In the genomic region with DNA sequence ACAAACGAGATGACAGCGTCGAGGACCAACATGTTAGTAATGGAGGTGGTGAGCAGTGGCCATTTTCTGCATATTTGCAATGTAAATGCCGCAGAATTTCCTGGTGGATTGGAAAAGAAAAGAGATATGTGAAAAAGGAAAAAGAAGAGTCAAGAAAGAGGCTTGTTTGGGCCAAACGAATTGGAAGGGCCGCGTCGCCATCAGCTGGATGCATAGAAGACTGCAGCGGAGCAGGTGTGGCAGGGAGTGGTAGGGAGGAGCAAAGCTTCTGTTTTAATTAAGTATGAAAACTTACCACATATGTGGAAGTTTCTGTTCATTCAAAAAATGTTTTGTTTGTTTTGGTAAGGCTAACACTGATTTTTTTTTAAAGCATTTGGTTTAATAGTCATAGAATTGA, we compare ENCODE assay signal across 11 cellular contexts.
A peak's percentile ranks its signal among the peaks of the same experiment; 100 is the strongest.
DNase-seq lines count a peak whose midpoint lies in the region; ATAC-seq lines count a peak whose summit lies in the region.
"Had no signal": no experiment of that assay in that cellular context is flagged by ENCODE, and none has a peak within 500 bp of the region (broad histone marks: within the 10 kb centered on the region; RNA-seq: fewer than 3 reads in every experiment).

No MANE protein-coding gene starts in this region.

- H3K36me3 ChIP-seq in NT2/D1 (ENCODE audit: insufficient read depth, insufficient read length, low read length) = no peaks in the 10 kb centered on the region

- ATAC-seq in left ventricle myocardium superior = no peak
- ATAC-seq in left cardiac atrium = no peak
- no peak for ATAC-seq in HG03280 (IDR thresholded peaks at IDR 0.05; ENCODE audit: unreplicated experiment)
- no peak for ATAC-seq in GM18867 (IDR thresholded peaks at IDR 0.05; ENCODE audit: unreplicated experiment)
- no peak for ATAC-seq in HG03039 (IDR thresholded peaks at IDR 0.05; ENCODE audit: unreplicated experiment)

- H3K9ac ChIP-seq in NT2/D1 (ENCODE audit: insufficient read length, low read depth) = no peak overlapping the region

- H3K4me1 ChIP-seq in NT2/D1 (ENCODE audit: insufficient read depth, insufficient read length) = no peaks in the 10 kb centered on the region

- no peak overlapping the region for H3K4me3 ChIP-seq in NT2/D1 (ENCODE audit: insufficient read length, low read depth)

- no peaks in the 10 kb centered on the region for H3K27me3 ChIP-seq in NT2/D1 (ENCODE audit: insufficient read depth, insufficient read length)

- DNase-seq in left ventricle myocardium superior (peak; percentile 34), left cardiac atrium (no peak), NT2/D1 (ENCODE audit: low read depth, low spot score) (peak; percentile 56), fibroblast of gingiva (ENCODE audit: low read depth) (peak; percentile 59), DMS114 treated with DMSO at 0.1 percent for 48 hours (lab: John Stamatoyannopoulos, UW; ENCODE audit: unreplicated experiment) (no peak)
- DNase-seq: amniotic stem cell, DMS79 treated with DMSO at 0.1 percent for 48 hours, T1000 had no signal

- no peaks in the 10 kb centered on the region for H3K9me3 ChIP-seq in NT2/D1 (ENCODE audit: insufficient read depth, low read length)

- intact Hi-C loops in left ventricle myocardium superior (cut with micrococcal nuclease) (no loop called here), left cardiac atrium (cut with DNase I) (no loop called here)

Comparison
In these comparisons a context has a peak if more than half of its experiments do, and no peak if none do; other contexts are left out.
1. DNase-seq: peak in left ventricle myocardium superior (single experiment), NT2/D1 (single experiment) and fibroblast of gingiva (single experiment); none in left cardiac atrium (single experiment) and DMS114 treated with DMSO at 0.1 percent for 48 hours (single experiment).